ENCODE assay signal across 11 cellular contexts in genomic region chr1:32333251-32333963, GRCh38. TPM values are rescaled to one million over a fixed set of nuclear protein-coding genes. Genes with fewer than 3 reads are reported as not detected.
DNase-seq lines count a peak whose midpoint lies in the region; ATAC-seq and TF ChIP-seq lines count a peak whose summit lies in the region.
"Had no signal": no experiment of that assay in that cellular context is flagged by ENCODE, and none has a peak within 500 bp of the region (broad histone marks: within the 10 kb centered on the region; RNA-seq: fewer than 3 reads in every experiment).

No MANE protein-coding gene starts in this region.

- H3K9me3 ChIP-seq in iPS-18a (ENCODE audit: control insufficient read depth, low read depth, low read length) (no peaks in the 10 kb centered on the region), testis (no peaks in the 10 kb centered on the region), heart left ventricle (no peaks in the 10 kb centered on the region)

- in situ Hi-C loops in GM13977 (cut with MboI; ENCODE audit: low pct_unique_long_range_greater_than_20kb, low sequenced_read_pairs, unreplicated experiment), result no loop called here

- CTCF ChIA-PET in activated naive CD4-positive, alpha-beta T cell treated with anti-CD3 and anti-CD28 coated beads, Interleukin-2, amount 10 ng/mL, durations not matched to agents 7 days and 5 days (lab: Charles Lee), result interaction anchor here (1.0 to 1.7 kb wide), 3 partner anchors 12 to 117 kb away, joined by 3 to 8 read pairs (median 4); no protein-coding TSS in a partner anchor
- CTCF ChIA-PET in T-cell (lab: Charles Lee), result interaction anchor here (0.6 to 1.1 kb wide), 4 partner anchors 11 to 95 kb away, joined by 3 to 6 read pairs (median 3); no protein-coding TSS in a partner anchor

- no peak overlapping the region for H3K9ac ChIP-seq in iPS-18a (ENCODE audit: low read length)

- peaks cover 40% of the 10 kb centered on the region for H3K4me1 Mint-ChIP-seq in activated naive CD4-positive, alpha-beta T cell treated with anti-CD3 and anti-CD28 coated beads, Interleukin-2, amount 10 ng/mL, durations not matched to agents 7 days and 5 days
- H3K4me1 Mint-ChIP-seq in T-cell, result peaks cover 36 to 43% (median 38%) of the 10 kb centered on the region in 3 donors

- H3K4me3 Mint-ChIP-seq in activated naive CD4-positive, alpha-beta T cell treated with anti-CD3 and anti-CD28 coated beads, Interleukin-2, amount 10 ng/mL, durations not matched to agents 7 days and 5 days, result peak overlapping the region; percentile 89
- peak overlapping the region; percentile 42 to 89 (median 53) for H3K4me3 Mint-ChIP-seq in T-cell

- DNase-seq in activated naive CD4-positive, alpha-beta T cell treated with anti-CD3 and anti-CD28 coated beads, Interleukin-2, amount 10 ng/mL, durations not matched to agents 7 days and 5 days, result no peak
- no peak for DNase-seq in activated naive CD4-positive, alpha-beta T cell treated with anti-CD3 and anti-CD28 coated beads, Interleukin-2, amount 50 U/mL, for 16 hours
- DNase-seq in T-cell (no peak), testis (no peak), heart left ventricle (no peak), GM13977 (ENCODE audit: low spot score) (no peak)
- DNase-seq: activated effector memory CD4-positive, alpha-beta T cell treated with Interleukin-2 at 50 U/mL for 16 hours; NCI-H748 treated with DMSO at 0.1 percent for 48 hours; stimulated activated CD4-positive, alpha-beta T cell treated with anti-CD3 and anti-CD28 coated beads, Interleukin-4, amount 100 ng/mL, for 4 hours had no signal

- no peak for TF ChIP-seq CTCF in testis (IDR thresholded peaks at IDR 0.05)
- TF ChIP-seq CTCF in heart left ventricle (IDR thresholded peaks at IDR 0.05), result no peak
- TF ChIP-seq CTCF in GM13977 (IDR thresholded peaks at IDR 0.05; ENCODE audit: extremely low read depth, insufficient read depth, missing control alignments), result no peak

- no peak for TF ChIP-seq POLR2A in testis (IDR thresholded peaks at IDR 0.05)
- TF ChIP-seq POLR2A in heart left ventricle (IDR thresholded peaks at IDR 0.05), result no peak

- POLR2A ChIA-PET in T-cell (lab: Charles Lee), result interaction anchor here (0.5 to 0.6 kb wide), 2 partner anchors 17 to 1016 kb away, joined by 3 to 6 read pairs; no protein-coding TSS in a partner anchor

- H3K4me1 ChIP-seq in iPS-18a (ENCODE audit: control insufficient read depth, low read depth, low read length) (peaks cover 27% of the 10 kb centered on the region), testis (peaks cover 46% of the 10 kb centered on the region), heart left ventricle (peaks cover 5 to 41% (median 22%) of the 10 kb centered on the region in 12 donors)

- H3K9me3 Mint-ChIP-seq in activated naive CD4-positive, alpha-beta T cell treated with anti-CD3 and anti-CD28 coated beads, Interleukin-2, amount 10 ng/mL, durations not matched to agents 7 days and 5 days, result no peaks in the 10 kb centered on the region
- H3K9me3 Mint-ChIP-seq in T-cell, result no peaks in the 10 kb centered on the region

- H3K27ac ChIP-seq in iPS-18a (ENCODE audit: low read length) (no peak overlapping the region), testis (peak overlapping the region; percentile 81 to 96), heart left ventricle (no peak overlapping the region)

- H3K27ac Mint-ChIP-seq in activated naive CD4-positive, alpha-beta T cell treated with anti-CD3 and anti-CD28 coated beads, Interleukin-2, amount 10 ng/mL, durations not matched to agents 7 days and 5 days, result peak overlapping the region; percentile 39
- H3K27ac Mint-ChIP-seq in T-cell, result peak overlapping the region; percentile 71 to 91

- H3K27me3 Mint-ChIP-seq in activated naive CD4-positive, alpha-beta T cell treated with anti-CD3 and anti-CD28 coated beads, Interleukin-2, amount 10 ng/mL, durations not matched to agents 7 days and 5 days, result peaks cover 16% of the 10 kb centered on the region
- no peaks in the 10 kb centered on the region for H3K27me3 Mint-ChIP-seq in T-cell

- H3K36me3 Mint-ChIP-seq in activated naive CD4-positive, alpha-beta T cell treated with anti-CD3 and anti-CD28 coated beads, Interleukin-2, amount 10 ng/mL, durations not matched to agents 7 days and 5 days, result peaks cover 53% of the 10 kb centered on the region
- peaks cover 33% of the 10 kb centered on the region for H3K36me3 Mint-ChIP-seq in T-cell

- H3K27me3 ChIP-seq in iPS-18a (ENCODE audit: control insufficient read depth, insufficient read depth, low read length) (peaks cover 8% of the 10 kb centered on the region), testis (no peaks in the 10 kb centered on the region), heart left ventricle (peaks cover 0 to 5% (median 0%) of the 10 kb centered on the region in 9 donors)

- H3K36me3 ChIP-seq in iPS-18a (ENCODE audit: control insufficient read depth, low read depth, low read length) (peaks cover 60% of the 10 kb centered on the region), testis (ENCODE audit: low read depth, missing control alignments) (no peaks in the 10 kb centered on the region), heart left ventricle (peaks cover 0 to 60% (median 50%) of the 10 kb centered on the region in 9 donors)

- intact Hi-C loops in testis (cut with DNase I; ENCODE audit: low total_unique reads) (loop anchor here (10.0 kb wide), 1 partner anchor 89 kb away; the partner anchor contains the start of gene FAM167B), heart left ventricle (cut with DNase I) (loop anchor here in 2 of 10 donors (5.0 to 10.0 kb wide), 2 partner anchors 79 to 109 kb away; partner anchors contain the start of genes EIF3I (in 1 of the 2) and TMEM234 (in 1 of the 2))

- ATAC-seq in T-cell (replicated peaks in 1 of 4) (no peak), heart left ventricle (no peak), GM21717 (IDR thresholded peaks at IDR 0.05; ENCODE audit: unreplicated experiment) (no peak)

- peak overlapping the region; percentile 87 for H3K4me3 ChIP-seq in iPS-18a (ENCODE audit: low read length)
- no peak overlapping the region for H3K4me3 ChIP-seq in testis
- H3K4me3 ChIP-seq in heart left ventricle, result no peak overlapping the region

- 36 to 62% methylated on average over 3 of the region's 3 CpGs for WGBS in testis, 2 donors
- 74 to 84% (median 79%) methylated on average over 3 of the region's 3 CpGs for WGBS in heart left ventricle, 4 donors

RNA-seq across cellular contexts. Expression of gene MARCKSL1, which starts 2.6 kb away (rescaled TPM):
- 10 to 100 TPM; 28.1 to 46.5 (median 41.4) TPM for total RNA-seq in T-cell
- total RNA-seq in testis, result 100 to 1,000 TPM; 288 to 312 TPM
- 326 TPM for polyA plus RNA-seq in testis (ENCODE audit: insufficient read depth, low read depth, low replicate concordance)
- 10 to 100 TPM in 7 of 9 donors, 1 to 10 TPM in 2; 6.8 to 44.0 (median 12.1) TPM for total RNA-seq in heart left ventricle
- 10 to 100 TPM in 1 of 2 donors, 1 to 10 TPM in 1; 8.1 to 29.8 TPM for polyA plus RNA-seq in heart left ventricle

RNA-seq across cellular contexts. Expression of gene FAM229A, which starts 28.9 kb away (rescaled TPM):
- 10 to 100 TPM; 27.0 to 43.0 (median 32.0) TPM for total RNA-seq in T-cell
- 100 to 1,000 TPM; 103 to 194 TPM for total RNA-seq in testis
- 71.5 TPM for polyA plus RNA-seq in testis (ENCODE audit: insufficient read depth, low read depth, low replicate concordance)
- total RNA-seq in heart left ventricle, result 1 to 10 TPM; 1.2 to 4.4 (median 2.1) TPM
- 1 to 10 TPM; 1.4 to 4.0 TPM for polyA plus RNA-seq in heart left ventricle

RNA-seq across cellular contexts. Expression of gene TSSK3, which starts 28.9 kb away (rescaled TPM):
- total RNA-seq in T-cell, result 1 to 10 TPM in 3 of 5 donors, under 1 TPM in 1, not detected in 1; 0.65 to 4.3 (median 2.3) TPM
- 10 to 100 TPM; 25.7 to 72.9 TPM for total RNA-seq in testis
- 55.6 TPM for polyA plus RNA-seq in testis (ENCODE audit: insufficient read depth, low read depth, low replicate concordance)
- 1 to 10 TPM in 6 of 9 donors, under 1 TPM in 1, not detected in 2; 0.72 to 2.6 (median 1.7) TPM for total RNA-seq in heart left ventricle
- polyA plus RNA-seq in heart left ventricle, result 1 to 10 TPM in 1 of 2 donors, under 1 TPM in 1; 0.37 to 3.1 TPM

RNA-seq across cellular contexts. Expression of gene HDAC1, which starts 41.5 kb away (rescaled TPM):
- total RNA-seq in T-cell (100 to 1,000 TPM; 117 to 153 (median 142) TPM), testis (10 to 100 TPM; 83.1 to 99.2 TPM), heart left ventricle (10 to 100 TPM; 22.0 to 46.6 (median 29.3) TPM)
- polyA plus RNA-seq in testis (ENCODE audit: insufficient read depth, low read depth, low replicate concordance) (91.6 TPM), heart left ventricle (10 to 100 TPM; 20.0 to 37.6 TPM)

Comparison
In these comparisons a context has a peak if more than half of its experiments do, and no peak if none do; other contexts are left out.
1. H3K27ac ChIP-seq: peak in testis (2 of 2); none in iPS-18a (single experiment) and heart left ventricle (0 of 12).
2. RNA of gene MARCKSL1, which starts 2.6 kb away (total RNA-seq): 288 to 312 TPM in testis; 28.1 to 46.5 TPM in T-cell and 6.8 to 44.0 TPM in heart left ventricle; every median in the first group is over 4 times any median in the second.
3. RNA of gene FAM229A, which starts 28.9 kb away (total RNA-seq): 103 to 194 TPM in testis and 27.0 to 43.0 TPM in T-cell; 1.2 to 4.4 TPM in heart left ventricle; every median in the first group is over 4 times any median in the second.
4. RNA of gene TSSK3, which starts 28.9 kb away (total RNA-seq): 25.7 to 72.9 TPM in testis; 0.65 to 4.3 TPM in T-cell and 0.72 to 2.6 TPM in heart left ventricle; every median in the first group is over 4 times any median in the second.